ENCODE assay signal across 1 cellular context in genomic region chr3:123881771-123882170, GRCh38.
TF ChIP-seq lines count a peak whose summit lies in the region.

No MANE protein-coding gene starts in this region.

TF ChIP-seq in SK-N-SH, 30 proteins besides CTCF, POLR2A, EP300 and RAD21 (continued from another document):
- no peak for TF ChIP-seq ZBTB33 (IDR thresholded peaks at IDR 0.05; ENCODE audit: borderline replicate concordance, low read depth)
- TF ChIP-seq TCF12 (IDR thresholded peaks at IDR 0.05): no peak
- no peak for TF ChIP-seq MXI1 (IDR thresholded peaks at IDR 0.05; ENCODE audit: low read depth, low read length)
- no peak for TF ChIP-seq POLR2AphosphoS5 (IDR thresholded peaks at IDR 0.05; ENCODE audit: low read depth, low read length)
- TF ChIP-seq FOXJ3 (CRISPR knock-in tag; IDR thresholded peaks at IDR 0.05): no peak
- TF ChIP-seq NFIC (IDR thresholded peaks at IDR 0.05; ENCODE audit: borderline replicate concordance): no peak
- no peak for TF ChIP-seq FOXM1 (IDR thresholded peaks at IDR 0.05; ENCODE audit: low read depth)
- no peak for TF ChIP-seq USF1 (IDR thresholded peaks at IDR 0.05; ENCODE audit: borderline replicate concordance, low read depth)
- TF ChIP-seq MEF2A (IDR thresholded peaks at IDR 0.05; ENCODE audit: borderline replicate concordance, low read depth): no peak
- TF ChIP-seq GABPA (IDR thresholded peaks at IDR 0.05; ENCODE audit: low read depth): no peak
